13 cellular contexts compared by ENCODE assay signal in genomic region chr6:123529843-123530242, GRCh38.
DNase-seq lines count a peak whose midpoint lies in the region; ATAC-seq and TF ChIP-seq lines count a peak whose summit lies in the region.
"Had no signal": no experiment of that assay in that cellular context is flagged by ENCODE, and none has a peak within 500 bp of the region (broad histone marks: within the 10 kb centered on the region; RNA-seq: fewer than 3 reads in every experiment).

No MANE protein-coding gene starts in this region.

- H3K4me1 ChIP-seq in BLaER1 treated with 17β-estradiol and CSF1 and Interleukin-3, amounts not matched to agents 10 nM and 100 nM: peaks cover 0 to 40% (median 15%) of the 10 kb centered on the region in 10 experiments; a peak in 12 of 20 replicates
- H3K4me1 ChIP-seq in breast epithelium: no peaks in the 10 kb centered on the region

- H3K36me3 ChIP-seq in BLaER1 treated with 17β-estradiol and CSF1 and Interleukin-3, amounts not matched to agents 10 nM and 100 nM: no peaks in the 10 kb centered on the region
- H3K36me3 ChIP-seq in breast epithelium: no peaks in the 10 kb centered on the region

- 0 out of 22 replicates have a peak overlapping the region, but pooled peaks of 1 of the 11 experiments have one; percentile 18 for H3K27ac ChIP-seq in BLaER1 treated with 17β-estradiol and CSF1 and Interleukin-3, amounts not matched to agents 10 nM and 100 nM
- no peak overlapping the region for H3K27ac ChIP-seq in breast epithelium

- peak; percentile 59 for ATAC-seq in GM18868 (IDR thresholded peaks at IDR 0.05; ENCODE audit: unreplicated experiment)
- ATAC-seq: stimulated activated memory B cell treated with anti-CD40 and anti-IgM and Interleukin-4, amounts not matched to agents 10 μg/mL and 1 μg/mL and 100 μg/mL, for 72 hours had no signal

- H3K27me3 ChIP-seq in BLaER1 treated with 17β-estradiol and CSF1 and Interleukin-3, amounts not matched to agents 10 nM and 100 nM: no peaks in the 10 kb centered on the region
- H3K27me3 ChIP-seq in breast epithelium: no peaks in the 10 kb centered on the region

- no peak for TF ChIP-seq POLR2A in erythroblast (IDR thresholded peaks at IDR 0.05; ENCODE audit: low read length)
- TF ChIP-seq POLR2A in breast epithelium (IDR thresholded peaks at IDR 0.05): no peak

- no peak overlapping the region for H3K9ac ChIP-seq in BLaER1 treated with 17β-estradiol and CSF1 and Interleukin-3, amounts not matched to agents 10 nM and 100 nM

- TF ChIP-seq CTCF in breast epithelium (IDR thresholded peaks at IDR 0.05): no peak

- DNase-seq in NCI-H460 (ENCODE audit: extremely low read depth, low read depth) (peak; percentile 75), erythroblast (lab: John Stamatoyannopoulos, UW) (peak; percentile 55 to 58), cortex of kidney (lab: John Stamatoyannopoulos, UW) (no peak), breast epithelium (ENCODE audit: low spot score in 2 of 2) (no peak), SW480 (ENCODE audit: low spot score) (no peak), hypothalamus (lab: John Stamatoyannopoulos, UW) (no peak)
- DNase-seq: activated CD4-positive, CD25-positive, alpha-beta regulatory T cell; activated naive CD4-positive, alpha-beta T cell; Karpas-422; NCI-H2081 had no signal

- H3K4me3 ChIP-seq in BLaER1 treated with 17β-estradiol and CSF1 and Interleukin-3, amounts not matched to agents 10 nM and 100 nM: no peak overlapping the region
- no peak overlapping the region for H3K4me3 ChIP-seq in breast epithelium

- peak overlapping the region in 6 of 11 experiments; percentile 22 to 78 (median 62); a peak in 9 of 22 replicates for H3K4me2 ChIP-seq in BLaER1 treated with 17β-estradiol and CSF1 and Interleukin-3, amounts not matched to agents 10 nM and 100 nM

- intact Hi-C loops in breast epithelium (cut with DNase I; ENCODE audit: low total_unique reads): no loop called here

- H3K9me3 ChIP-seq in BLaER1 treated with 17β-estradiol and CSF1 and Interleukin-3, amounts not matched to agents 10 nM and 100 nM (replicated peaks in 1 of 11): peaks cover 0 to 5% (median 0%) of the 10 kb centered on the region in 11 experiments; a peak in 2 of 22 replicates
- H3K9me3 ChIP-seq in breast epithelium: no peaks in the 10 kb centered on the region

- H4K20me1 ChIP-seq in BLaER1 treated with 17β-estradiol and CSF1 and Interleukin-3, amounts not matched to agents 10 nM and 100 nM: no peaks in the 10 kb centered on the region

Comparison
In these comparisons a context has a peak if more than half of its experiments do, and no peak if none do; other contexts are left out.
1. DNase-seq: peak in NCI-H460 (single experiment) and erythroblast (2 of 2); none in cortex of kidney (single experiment), breast epithelium (0 of 2), SW480 (single experiment) and hypothalamus (0 of 51).